ENCODE assay signal across 9 cellular contexts in genomic region chr5:39058178-39058577, GRCh38. TPM values are rescaled to one million over a fixed set of nuclear protein-coding genes. Genes with fewer than 3 reads are reported as not detected.
A peak's percentile ranks its signal among the peaks of the same experiment; 100 is the strongest.
DNase-seq lines count a peak whose midpoint lies in the region; ATAC-seq, FAIRE-seq and TF ChIP-seq lines count a peak whose summit lies in the region.
"Had no signal": no experiment of that assay in that cellular context is flagged by ENCODE, and none has a peak within 500 bp of the region (broad histone marks: within the 10 kb centered on the region; RNA-seq: fewer than 3 reads in every experiment).

No MANE protein-coding gene starts in this region.

- H3K36me3 ChIP-seq in DOHH2 (ENCODE audit: control insufficient read depth, low read length) (peaks cover 15% of the 10 kb centered on the region; the same call in 1 of the 2 replicates), Peyer's patch (no peaks in the 10 kb centered on the region), tibial nerve (peaks cover 0 to 3% (median 0%) of the 10 kb centered on the region in 3 donors)

- H3K9me2 ChIP-seq in DOHH2 (replicated peaks; ENCODE audit: control insufficient read depth, low read length), result no peaks in the 10 kb centered on the region

- ATAC-seq in GM19467 (IDR thresholded peaks at IDR 0.05; ENCODE audit: unreplicated experiment) (peak; percentile 79), HG03521 (IDR thresholded peaks at IDR 0.05; ENCODE audit: unreplicated experiment) (peak; percentile 71), foreskin keratinocyte (no peak)

- no peak for TF ChIP-seq CTCF in DOHH2 (IDR thresholded peaks at IDR 0.05; ENCODE audit: low read depth, low read length, poor library complexity, severe bottlenecking)
- no peak for TF ChIP-seq CTCF in foreskin keratinocyte (conservative IDR thresholded peaks at IDR 0.05)
- TF ChIP-seq CTCF in Peyer's patch (IDR thresholded peaks at IDR 0.05), result no peak
- TF ChIP-seq CTCF in tibial nerve (IDR thresholded peaks at IDR 0.05), result no peak
- TF ChIP-seq CTCF in D721Med (IDR thresholded peaks at IDR 0.05; ENCODE audit: insufficient read depth, missing control alignments), result no peak

- TF ChIP-seq POLR2A in Peyer's patch (IDR thresholded peaks at IDR 0.05) (no peak), tibial nerve (IDR thresholded peaks at IDR 0.05) (no peak)

- H3K4me3 ChIP-seq in DOHH2 (ENCODE audit: low read length) (no peak overlapping the region), Peyer's patch (peak overlapping the region in 2 of 4 donors; percentile 19 to 31), tibial nerve (no peak overlapping the region)

- DNase-seq in foreskin keratinocyte (no peak), NCI-H2081 (lab: John Stamatoyannopoulos, UW) (no peak), Peyer's patch (no peak), tibial nerve (ENCODE audit: low spot score in 2 of 2) (no peak), D721Med (ENCODE audit: insufficient read length, low spot score) (no peak)

- FAIRE-seq in D721Med (lab: Jason Lieb, UNC), result no peak

- H3K4me1 ChIP-seq in DOHH2 (ENCODE audit: control insufficient read depth, low read length), result peaks cover 4% of the 10 kb centered on the region; the same call in 1 of the 2 replicates
- H3K4me1 ChIP-seq in foreskin keratinocyte, result peaks cover 12% of the 10 kb centered on the region
- peaks cover 0 to 10% (median 0%) of the 10 kb centered on the region in 4 donors for H3K4me1 ChIP-seq in Peyer's patch
- H3K4me1 ChIP-seq in tibial nerve, result peaks cover 0 to 47% (median 15%) of the 10 kb centered on the region in 4 donors

- H3K79me2 ChIP-seq in DOHH2 (ENCODE audit: control insufficient read depth, low read length), result peaks cover 87% of the 10 kb centered on the region

- H3K27me3 ChIP-seq in DOHH2 (ENCODE audit: control insufficient read depth, low read length), result no peaks in the 10 kb centered on the region
- no peaks in the 10 kb centered on the region for H3K27me3 ChIP-seq in foreskin keratinocyte
- no peaks in the 10 kb centered on the region for H3K27me3 ChIP-seq in Peyer's patch
- no peaks in the 10 kb centered on the region for H3K27me3 ChIP-seq in tibial nerve

- no peak for TF ChIP-seq EP300 in tibial nerve (IDR thresholded peaks at IDR 0.05)

- H3F3A ChIP-seq in DOHH2 (ENCODE audit: control insufficient read depth, insufficient read depth), result no peaks in the 10 kb centered on the region

- H3K9me3 ChIP-seq in DOHH2 (ENCODE audit: control insufficient read depth, insufficient read depth, low read length) (no peaks in the 10 kb centered on the region), Peyer's patch (no peaks in the 10 kb centered on the region), tibial nerve (no peaks in the 10 kb centered on the region)

- 0 out of 2 replicates have a peak overlapping the region, but pooled peaks have one; percentile 8 for H3K4me2 ChIP-seq in DOHH2 (ENCODE audit: low read length)

- whole genome bisulfite sequencing in tibial nerve, 2 donors, result 77% methylated on average over 2 of the region's 2 CpGs

- no peak overlapping the region for H3K27ac ChIP-seq in DOHH2 (ENCODE audit: low read depth, low read length)
- H3K27ac ChIP-seq in foreskin keratinocyte, result peak overlapping the region; percentile 11
- H3K27ac ChIP-seq in Peyer's patch, result no peak overlapping the region
- peak overlapping the region in 2 of 4 donors; percentile 3 to 34 for H3K27ac ChIP-seq in tibial nerve
- H3K27ac ChIP-seq: HL-60 had no signal

- H4K20me1 ChIP-seq in DOHH2 (ENCODE audit: control insufficient read depth, insufficient read depth, low read depth, low read length), result no peaks in the 10 kb centered on the region

RNA-seq across cellular contexts. Expression of gene RICTOR, which starts 16.0 kb away (rescaled TPM):
- total RNA-seq in foreskin keratinocyte, result 13.0 and 15.0 TPM in 2 replicates
- 1.2 and 1.5 TPM in 2 replicates for polyA plus RNA-seq in foreskin keratinocyte
- total RNA-seq in Peyer's patch, result 10 to 100 TPM; 27.0 to 48.7 (median 33.5) TPM
- total RNA-seq in tibial nerve, result 10 to 100 TPM; 33.9 to 59.0 (median 44.3) TPM
